8 cellular contexts compared by ENCODE assay signal in genomic region chr1:26693557-26694184, GRCh38. TPM values are rescaled to one million over a fixed set of nuclear protein-coding genes. Genes with fewer than 3 reads are reported as not detected.
DNase-seq lines count a peak whose midpoint lies in the region; ATAC-seq and TF ChIP-seq lines count a peak whose summit lies in the region.

No MANE protein-coding gene starts in this region.

- no peaks in the 10 kb centered on the region for H3K36me3 Mint-ChIP-seq in activated T-cell treated with anti-CD3 and anti-CD28 coated beads, Interleukin-2, amount 50 U/mL, for 4 hours (ENCODE audit: insufficient read depth)
- no peaks in the 10 kb centered on the region for H3K36me3 Mint-ChIP-seq in activated naive CD8-positive, alpha-beta T cell treated with anti-CD3 and anti-CD28 coated beads, Interleukin-2, amount 10 ng/mL, durations not matched to agents 7 days and 5 days

- peak overlapping the region; percentile 97 for H3K27ac Mint-ChIP-seq in activated naive CD8-positive, alpha-beta T cell treated with anti-CD3 and anti-CD28 coated beads, Interleukin-2, amount 10 ng/mL, durations not matched to agents 7 days and 5 days

- no peak for TF ChIP-seq CTCF in tibial nerve (IDR thresholded peaks at IDR 0.05)

- peaks cover 0 to 43% (median 30%) of the 10 kb centered on the region in 4 donors for H3K4me1 ChIP-seq in tibial nerve

- no peaks in the 10 kb centered on the region for H3K36me3 ChIP-seq in tibial nerve

- 15 to 17% methylated on average over 5 of the region's 5 CpGs for WGBS in tibial nerve, 2 donors

- H3K4me3 Mint-ChIP-seq in activated T-cell treated with anti-CD3 and anti-CD28 coated beads, Interleukin-2, amount 50 U/mL, for 4 hours: peak overlapping the region; percentile 90
- H3K4me3 Mint-ChIP-seq in activated naive CD8-positive, alpha-beta T cell treated with anti-CD3 and anti-CD28 coated beads, Interleukin-2, amount 10 ng/mL, durations not matched to agents 7 days and 5 days: peak overlapping the region; percentile 90

- POLR2A ChIA-PET in activated naive CD8-positive, alpha-beta T cell treated with anti-CD3 and anti-CD28 coated beads, Interleukin-2, amount 10 ng/mL, durations not matched to agents 7 days and 5 days (lab: Charles Lee): interaction anchor here (0.6 to 15.0 kb wide), 19 partner anchors 10 to 1638 kb away, joined by 3 to 357 read pairs (median 6); partner anchors contain the start of genes GPN2 and PIGV

- peaks cover 34% of the 10 kb centered on the region for H3K4me1 Mint-ChIP-seq in activated T-cell treated with anti-CD3 and anti-CD28 coated beads, Interleukin-2, amount 50 U/mL, for 4 hours (ENCODE audit: low read depth)
- H3K4me1 Mint-ChIP-seq in activated naive CD8-positive, alpha-beta T cell treated with anti-CD3 and anti-CD28 coated beads, Interleukin-2, amount 10 ng/mL, durations not matched to agents 7 days and 5 days: peaks cover 20% of the 10 kb centered on the region

- peak overlapping the region; percentile 96 to 99 (median 97) for H3K27ac ChIP-seq in tibial nerve

- no peak for TF ChIP-seq EP300 in tibial nerve (IDR thresholded peaks at IDR 0.05)

- H3K9me3 Mint-ChIP-seq in activated T-cell treated with anti-CD3 and anti-CD28 coated beads, Interleukin-2, amount 50 U/mL, for 4 hours: no peaks in the 10 kb centered on the region
- no peaks in the 10 kb centered on the region for H3K9me3 Mint-ChIP-seq in activated naive CD8-positive, alpha-beta T cell treated with anti-CD3 and anti-CD28 coated beads, Interleukin-2, amount 10 ng/mL, durations not matched to agents 7 days and 5 days

- peak overlapping the region; percentile 43 to 67 (median 61) for H3K4me3 ChIP-seq in tibial nerve

- TF ChIP-seq POLR2A in tibial nerve (IDR thresholded peaks at IDR 0.05): no peak

- ATAC-seq in activated T-cell treated with anti-CD3 and anti-CD28 coated beads, Interleukin-2, amount 50 U/mL, for 4 hours: no peak
- ATAC-seq in activated naive CD8-positive, alpha-beta T cell treated with anti-CD3 and anti-CD28 coated beads, Interleukin-2, amount 10 ng/mL, durations not matched to agents 7 days and 5 days (ENCODE audit: low read depth): no peak
- no peak for ATAC-seq in GM19395 (IDR thresholded peaks at IDR 0.05; ENCODE audit: unreplicated experiment)
- no peak for ATAC-seq in HG03196 (IDR thresholded peaks at IDR 0.05; ENCODE audit: unreplicated experiment)

- DNase-seq in activated T-cell treated with anti-CD3 and anti-CD28 coated beads, Interleukin-2, amount 50 U/mL, for 4 hours: no peak
- DNase-seq in activated T-cell treated with anti-CD3 and anti-CD28 coated beads, Interleukin-2, amount 50 U/mL, for 48 hours: no peak
- DNase-seq in activated naive CD8-positive, alpha-beta T cell treated with anti-CD3 and anti-CD28 coated beads, Interleukin-2, amount 10 ng/mL, durations not matched to agents 7 days and 5 days: no peak
- peak; percentile 57 for DNase-seq in left kidney (ENCODE audit: low read depth, low spot score)
- no peak for DNase-seq in tibial nerve (ENCODE audit: low spot score in 2 of 2)
- no peak for DNase-seq in inferior parietal cortex (ENCODE audit: extremely low spot score)

- no peaks in the 10 kb centered on the region for H3K27me3 Mint-ChIP-seq in activated T-cell treated with anti-CD3 and anti-CD28 coated beads, Interleukin-2, amount 50 U/mL, for 4 hours (ENCODE audit: low read depth)
- no peaks in the 10 kb centered on the region for H3K27me3 Mint-ChIP-seq in activated naive CD8-positive, alpha-beta T cell treated with anti-CD3 and anti-CD28 coated beads, Interleukin-2, amount 10 ng/mL, durations not matched to agents 7 days and 5 days

- no peaks in the 10 kb centered on the region for H3K27me3 ChIP-seq in tibial nerve

- no peaks in the 10 kb centered on the region for H3K9me3 ChIP-seq in tibial nerve

RNA-seq across cellular contexts. Expression of gene ARID1A, which starts 2.1 kb away (rescaled TPM):
- 10 to 100 TPM; 85.0 to 92.7 (median 91.1) TPM for total RNA-seq in activated T-cell treated with anti-CD3 and anti-CD28 coated beads, Interleukin-2, amount 50 U/mL, for 4 hours
- 100 to 1,000 TPM; 118 to 124 TPM for total RNA-seq in activated naive CD8-positive, alpha-beta T cell treated with anti-CD3 and anti-CD28 coated beads, Interleukin-2, amount 10 ng/mL, durations not matched to agents 7 days and 5 days
- 10 to 100 TPM; 49.6 to 90.0 (median 54.3) TPM for total RNA-seq in tibial nerve
